8 cellular contexts compared by ENCODE assay signal in the genomic region with DNA sequence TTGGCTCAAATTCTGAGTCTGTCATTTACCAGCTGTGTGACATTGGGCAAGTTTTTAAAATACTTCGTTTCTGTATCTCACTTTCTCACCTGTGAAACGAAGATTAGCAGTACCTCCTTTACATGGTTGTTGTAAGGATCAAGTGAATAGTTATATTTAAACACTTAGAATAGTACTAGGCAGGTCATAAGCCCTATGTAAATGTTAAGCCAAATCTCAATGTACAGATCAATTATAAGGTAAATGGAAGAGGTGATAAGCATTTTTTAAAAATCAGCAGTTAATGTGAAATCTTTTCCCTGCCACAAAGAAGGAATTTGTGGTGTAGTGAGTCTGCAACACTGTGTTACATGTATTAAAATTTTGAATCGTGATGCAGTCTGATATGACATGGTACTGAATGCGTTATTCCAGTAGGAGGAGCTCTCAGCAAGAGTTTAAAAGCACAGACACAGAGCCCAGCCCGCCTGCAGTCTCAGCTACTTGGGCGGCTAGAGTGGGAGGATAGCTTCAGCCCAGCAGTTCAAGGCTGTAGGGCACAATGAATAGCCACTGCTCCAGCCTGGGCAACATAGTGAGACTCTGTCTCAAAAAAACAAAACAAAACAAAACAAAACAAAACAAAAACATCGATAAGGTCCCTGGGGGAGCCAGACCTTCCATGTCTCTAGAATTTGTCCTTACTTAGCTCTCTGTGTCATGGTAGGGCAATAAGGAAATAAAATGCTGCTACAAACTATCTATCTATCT. TPM values are rescaled to one million over a fixed set of nuclear protein-coding genes. Genes with fewer than 3 reads are reported as not detected.
DNase-seq lines count a peak whose midpoint lies in the region; ATAC-seq, FAIRE-seq and TF ChIP-seq lines count a peak whose summit lies in the region.

No MANE protein-coding gene starts in this region.

- TF ChIP-seq RAD21 in K562 (CRISPR knock-in tag; conservative IDR thresholded peaks at IDR 0.05 in 1 of 2, IDR thresholded peaks at IDR 0.05 in 1 of 2): peak; percentile 84 to 95

- BruUV-seq in A673 (replicated peaks; lab: Mats Ljungman, UMichigan): no TSS peak
- BruUV-seq in K562 (replicated peaks; lab: Mats Ljungman, UMichigan): no TSS peak

- POLR2A ChIA-PET in A673 (lab: Charles Lee; ENCODE audit: low non-redundant PET) (no interaction called here), K562 (lab: Yijun Ruan, JAX) (interaction anchor here (0.5 to 1.4 kb wide), 7 partner anchors 9 to 505 kb away, joined by 3 to 9 read pairs (median 3); a partner anchor contains a TSS)

- CTCF ChIA-PET in A673 (lab: Charles Lee): interaction anchor here (0.6 to 1.8 kb wide), 14 partner anchors 9 to 921 kb away, joined by 3 to 26 read pairs (median 5); a partner anchor contains a TSS
- CTCF ChIA-PET in K562 (lab: Yijun Ruan, JAX; ENCODE audit: low intra/inter-chr PET ratio): interaction anchor here (0.6 to 2.1 kb wide), 5 partner anchors 304 to 919 kb away, joined by 3 to 17 read pairs (median 4); no protein-coding TSS in a partner anchor

- intact Hi-C loops in A673 (cut with micrococcal nuclease; ENCODE audit: unreplicated experiment): loop anchor here (1.0 to 5.0 kb wide), 2 partner anchors 477 to 763 kb away; no protein-coding TSS in a partner anchor
- intact Hi-C loops in K562 (cut with micrococcal nuclease): loop anchor here (1.0 to 5.0 kb wide), 2 partner anchors 477 to 918 kb away; no protein-coding TSS in a partner anchor

- no peaks in the 10 kb centered on the region for H4K20me1 ChIP-seq in K562 (replicated peaks; ENCODE audit: control insufficient read depth, insufficient read depth, low read length)

- H3K4me1 ChIP-seq in A673 (ENCODE audit: insufficient read depth, low read length, poor library complexity, severe bottlenecking) (no peaks in the 10 kb centered on the region), K562 (replicated peaks in 1 of 2; ENCODE audit: control insufficient read depth in 2 of 2, insufficient read depth in 2 of 2, low read length in 2 of 2) (peaks cover 3% of the 10 kb centered on the region in 2 experiments; a peak in 2 of 5 replicates)

- peak; percentile 95 for FAIRE-seq in K562 (lab: Jason Lieb, UNC)

- in situ Hi-C loops in GM13977 (cut with MboI; ENCODE audit: low pct_unique_long_range_greater_than_20kb, low sequenced_read_pairs, unreplicated experiment) (loop anchor here (10.0 to 25.0 kb wide), 3 partner anchors 391 to 773 kb away; no protein-coding TSS in a partner anchor), K562 (cut with MboI) (loop anchor here (5.0 to 10.0 kb wide), 3 partner anchors 473 to 888 kb away; no protein-coding TSS in a partner anchor)

- no peak overlapping the region for H3K9ac ChIP-seq in K562 (ENCODE audit: insufficient read depth in 1 of 2, low read depth in 2 of 2, low read length in 2 of 2)

- no peak overlapping the region; the same call in 1 of the 2 replicates for H3K4me2 ChIP-seq in K562 (ENCODE audit: insufficient read depth, low read length)

- no peaks in the 10 kb centered on the region for H3K9me3 ChIP-seq in A673 (ENCODE audit: low read depth, low read length, poor library complexity, severe bottlenecking)
- no peaks in the 10 kb centered on the region; the same call in 1 of the 2 replicates for H3K9me3 ChIP-seq in K562 (replicated peaks; ENCODE audit: control insufficient read depth, insufficient read depth, low read depth, low read length)

- peak; percentile 96 for ATAC-seq in HG02852 (IDR thresholded peaks at IDR 0.05; ENCODE audit: unreplicated experiment)
- peak; percentile 100 for ATAC-seq in K562

- H3K79me2 ChIP-seq in K562 (ENCODE audit: control insufficient read depth, insufficient read depth, low read length): no peaks in the 10 kb centered on the region

- no peaks in the 10 kb centered on the region for H3K36me3 ChIP-seq in A673 (ENCODE audit: insufficient read depth, low read length, poor library complexity, severe bottlenecking)
- H3K36me3 ChIP-seq in K562 (ENCODE audit: control insufficient read depth, insufficient read depth, low read length): no peaks in the 10 kb centered on the region

- DNase-seq in A673 (ENCODE audit: low spot score) (peak; percentile 84), GM13977 (ENCODE audit: low spot score) (peak; percentile 77), NCI-H146 (lab: John Stamatoyannopoulos, UW) (peak; percentile 88), SW480 (ENCODE audit: low spot score) (peak; percentile 72), K562 (ENCODE audit: extremely low read depth in 1 of 4, low spot score in 3 of 4) (peak; percentile 56 to 87 (median 64)), iris pigment epithelial cell (ENCODE audit: low read depth) (peak; percentile 84)
- DNase-seq in stimulated activated CD4-positive, alpha-beta T cell treated with anti-CD3 and anti-CD28 coated beads, Interleukin-2, amount 100 ng/mL, for 24 hours: peak; percentile 54

- WGBS in K562 (ENCODE audit: insufficient coverage, low coverage, missing lambda C conversion rate): 3% methylated on average over 7 of the region's 7 CpGs

- TF ChIP-seq POLR2A in K562 (conservative IDR thresholded peaks at IDR 0.05): no peak

- H3K9me1 ChIP-seq in K562 (ENCODE audit: control insufficient read depth, insufficient read depth, low read length): no peaks in the 10 kb centered on the region

- H3K4me3 ChIP-seq in A673 (ENCODE audit: low read depth, low read length, poor library complexity, severe bottlenecking): no peak overlapping the region
- H3K4me3 ChIP-seq in K562: no peak overlapping the region

- no peaks in the 10 kb centered on the region for H3K27me3 ChIP-seq in A673 (replicated peaks; ENCODE audit: insufficient read depth, low read depth, low read length, poor library complexity)
- no peaks in the 10 kb centered on the region for H3K27me3 ChIP-seq in K562 (ENCODE audit: control insufficient read depth in 2 of 2, insufficient read depth in 2 of 2, low read length in 2 of 2)

- H2AFZ ChIP-seq in K562 (ENCODE audit: low read depth, low read length): peak overlapping the region; percentile 40; the same call in 1 of the 2 replicates

- TF ChIP-seq EP300 in K562 (IDR thresholded peaks at IDR 0.05; ENCODE audit: low read length): no peak

- H3K27ac ChIP-seq in A673 (ENCODE audit: low read depth, low read length, poor library complexity, severe bottlenecking): no peak overlapping the region
- no peak overlapping the region for H3K27ac ChIP-seq in K562 (ENCODE audit: extremely low read depth, low read depth, low read length)

- TF ChIP-seq CTCF in A673 (conservative IDR thresholded peaks at IDR 0.05; ENCODE audit: low read depth, low read length): peak; percentile 90
- TF ChIP-seq CTCF in GM13977 (IDR thresholded peaks at IDR 0.05; ENCODE audit: extremely low read depth, insufficient read depth, missing control alignments): peak; percentile 82
- peak; percentile 84 to 94 (median 89) for TF ChIP-seq CTCF in K562 (IDR thresholded peaks at IDR 0.05 in 2 of 3, conservative IDR thresholded peaks at IDR 0.05 in 1 of 3; ENCODE audit: insufficient read depth in 2 of 3, low read depth in 1 of 3, low read length in 3 of 3)

RNA-seq across cellular contexts. Expression of a gene that starts 46.0 kb away (rescaled TPM):
- total RNA-seq in A673 (2021): 22.2 and 23.4 TPM in 2 replicates
- 1.4 and 4.6 TPM in 2 replicates for total RNA-seq in K562 (2011; cell fraction: chromatin; rRNA removed; ENCODE audit: low replicate concordance)
- total RNA-seq in K562 (2011; cell fraction: nucleolus; rRNA removed): 0.67 and 1.1 TPM in 2 replicates
- total RNA-seq in K562 (2011; cell fraction: nucleoplasm; rRNA removed): 1.6 and 5.2 TPM in 2 replicates
- total RNA-seq in K562 (2014; rRNA removed): 4.0 and 4.3 TPM in 2 replicates
- 28.8 and 33.6 TPM in 2 replicates for total RNA-seq in K562 (2014; rRNA removed; fragmentation: Illumina TruSeq; extraction: Trizol)
- 22.5 and 24.1 TPM in 2 replicates for total RNA-seq in K562 (2015; rRNA removed; fragmentation: Illumina TruSeq; extraction: Trizol)
- total RNA-seq in K562 (2021): 27.2 and 30.1 TPM in 2 replicates
- polyA plus RNA-seq in K562 (2011; rRNA removed): 17.2 and 24.9 TPM in 2 replicates
- polyA plus RNA-seq in K562 (2011; cell fraction: cytosol; rRNA removed): 2.9 and 5.0 TPM in 2 replicates
- polyA plus RNA-seq in K562 (2011; cell fraction: nucleus; rRNA removed): 1.6 and 3.1 TPM in 2 replicates
- polyA plus RNA-seq in K562 (2012): 14.6 and 23.1 TPM in 2 replicates
- polyA plus RNA-seq in K562 (2014; fragmentation: Illumina TruSeq; extraction: Trizol): 15.2 and 15.8 TPM in 2 replicates
- 10 to 100 TPM; 48.8 to 58.4 TPM for polyA plus RNA-seq in K562 (2014; fragmentation: Nextera tagmentation; extraction: Ambion mirVana)
- polyA plus RNA-seq in K562 (2014; rRNA removed): 14.9 and 19.1 TPM in 2 replicates
- polyA minus RNA-seq in K562 (2011; rRNA and poly(A)+ RNA removed): 6.6 and 7.4 TPM in 2 replicates
- polyA minus RNA-seq in K562 (2011; cell fraction: cytosol; rRNA and poly(A)+ RNA removed): 0.46 and 1.5 TPM in 2 replicates
- polyA minus RNA-seq in K562 (2011; cell fraction: nucleus; rRNA and poly(A)+ RNA removed): 0.54 and 0.78 TPM in 2 replicates

RNA-seq across cellular contexts. Expression of a gene that starts 46.0 kb away (rescaled TPM):
- 7.1 and 8.1 TPM in 2 replicates for total RNA-seq in A673 (2021)
- total RNA-seq in K562 (2011; cell fraction: chromatin; rRNA removed; ENCODE audit: low replicate concordance): 4.6 and 10.9 TPM in 2 replicates
- total RNA-seq in K562 (2011; cell fraction: nucleolus; rRNA removed): 2.8 and 3.8 TPM in 2 replicates
- 5.1 and 11.2 TPM in 2 replicates for total RNA-seq in K562 (2011; cell fraction: nucleoplasm; rRNA removed)
- 2.2 and 2.8 TPM in 2 replicates for total RNA-seq in K562 (2014; rRNA removed)
- total RNA-seq in K562 (2014; rRNA removed; fragmentation: Illumina TruSeq; extraction: Trizol): 3.5 and 4.4 TPM in 2 replicates
- 2.9 and 3.6 TPM in 2 replicates for total RNA-seq in K562 (2015; rRNA removed; fragmentation: Illumina TruSeq; extraction: Trizol)
- 2.6 and 4.2 TPM in 2 replicates for total RNA-seq in K562 (2021)
- 4.8 and 6.2 TPM in 2 replicates for polyA plus RNA-seq in K562 (2011; rRNA removed)
- 1.7 and 3.1 TPM in 2 replicates for polyA plus RNA-seq in K562 (2011; cell fraction: cytosol; rRNA removed)
- 4.4 and 5.3 TPM in 2 replicates for polyA plus RNA-seq in K562 (2011; cell fraction: nucleus; rRNA removed)
- 2.8 and 3.8 TPM in 2 replicates for polyA plus RNA-seq in K562 (2012)
- 3.1 and 3.3 TPM in 2 replicates for polyA plus RNA-seq in K562 (2014; fragmentation: Illumina TruSeq; extraction: Trizol)
- 1 to 10 TPM; 1.8 to 2.0 TPM for polyA plus RNA-seq in K562 (2014; fragmentation: Nextera tagmentation; extraction: Ambion mirVana)
- 2.2 and 3.4 TPM in 2 replicates for polyA plus RNA-seq in K562 (2014; rRNA removed)
- 6.8 and 7.7 TPM in 2 replicates for polyA minus RNA-seq in K562 (2011; rRNA and poly(A)+ RNA removed)
- 2.6 and 2.9 TPM in 2 replicates for polyA minus RNA-seq in K562 (2011; cell fraction: cytosol; rRNA and poly(A)+ RNA removed)
- polyA minus RNA-seq in K562 (2011; cell fraction: nucleus; rRNA and poly(A)+ RNA removed): 3.4 and 5.3 TPM in 2 replicates
